ENCODE assay signal across 30 cellular contexts in the genomic region with DNA sequence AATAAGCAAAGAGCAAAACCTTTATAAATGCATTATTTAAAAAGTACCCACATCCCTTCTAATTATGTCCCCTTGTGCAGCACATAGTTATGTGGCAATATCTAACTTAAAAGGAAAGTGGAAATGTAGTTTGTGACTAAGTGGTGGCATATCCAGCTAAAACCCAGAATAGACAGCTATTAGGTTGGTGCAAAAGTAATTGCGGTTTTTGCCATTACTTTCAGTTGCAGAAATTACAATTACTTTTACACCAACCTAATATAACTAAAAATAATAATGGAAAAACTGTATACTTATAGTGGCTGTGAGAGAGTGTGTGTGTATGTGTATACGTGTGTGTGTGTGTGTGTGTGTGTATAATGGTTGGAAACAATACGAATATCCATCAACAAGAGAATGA.
A peak's percentile ranks its signal among the peaks of the same experiment; 100 is the strongest.
DNase-seq lines count a peak whose midpoint lies in the region; ATAC-seq, FAIRE-seq and TF ChIP-seq lines count a peak whose summit lies in the region.
"Had no signal": no experiment of that assay in that cellular context is flagged by ENCODE, and none has a peak within 500 bp of the region (broad histone marks: within the 10 kb centered on the region; RNA-seq: fewer than 3 reads in every experiment).

No MANE protein-coding gene starts in this region.

- CTCF ChIA-PET in HepG2 (lab: Yijun Ruan, JAX; ENCODE audit: low intra/inter-chr PET ratio, low total read pairs), result no interaction called here
- CTCF ChIA-PET in HEK293T (lab: Yijun Ruan, JAX), result no interaction called here

- POLR2A ChIA-PET in HepG2 (lab: Yijun Ruan, JAX), result no interaction called here
- POLR2A ChIA-PET in HEK293T (lab: Yijun Ruan, JAX), result no interaction called here

- no peak overlapping the region for H3K9ac ChIP-seq in HepG2 (ENCODE audit: insufficient read depth, low read depth, low read length)
- H3K9ac ChIP-seq: BLaER1; BLaER1 treated with 17β-estradiol and CSF1 and Interleukin-3, amounts not matched to agents 10 nM and 100 nM had no signal

- TF ChIP-seq RAD21 in HepG2 (CRISPR knock-in tag; IDR thresholded peaks at IDR 0.05), result no peak

- H3K36me3 ChIP-seq in HepG2 (replicated peaks in 1 of 2; ENCODE audit: control insufficient read depth in 1 of 2, insufficient read depth in 2 of 2, low read length in 2 of 2), result no peaks in the 10 kb centered on the region
- H3K36me3 ChIP-seq in right lobe of liver, result no peaks in the 10 kb centered on the region
- H3K36me3 ChIP-seq: BE2C; BLaER1; BLaER1 treated with 17β-estradiol and CSF1 and Interleukin-3, amounts not matched to agents 10 nM and 100 nM had no signal

- in situ Hi-C loops in HepG2 (cut with HindIII; ENCODE audit: extremely low pct_ligation_motif_present, low pct_unique_long_range_greater_than_20kb), result no loop called here

- no peaks in the 10 kb centered on the region for H3K27me3 ChIP-seq in HepG2 (ENCODE audit: control insufficient read depth in 1 of 2, insufficient read depth in 2 of 2, low read length in 2 of 2)
- no peaks in the 10 kb centered on the region for H3K27me3 ChIP-seq in right lobe of liver
- H3K27me3 ChIP-seq: BE2C; BLaER1; BLaER1 treated with 17β-estradiol and CSF1 and Interleukin-3, amounts not matched to agents 10 nM and 100 nM had no signal

- H3K27ac ChIP-seq in HepG2 (ENCODE audit: extremely low read length, insufficient read depth, low read length) (no peak overlapping the region), right lobe of liver (no peak overlapping the region)
- H3K27ac ChIP-seq: 22Rv1; A549; BLaER1; BLaER1 treated with 17β-estradiol and CSF1 and Interleukin-3, amounts not matched to agents 10 nM and 100 nM; C4-2B had no signal

- no peak overlapping the region for H3K4me2 ChIP-seq in HepG2 (ENCODE audit: low read depth, low read length)
- H3K4me2 ChIP-seq: A549; BLaER1; BLaER1 treated with 17β-estradiol and CSF1 and Interleukin-3, amounts not matched to agents 10 nM and 100 nM had no signal

- ATAC-seq in HepG2 (no peak), right lobe of liver (no peak)
- ATAC-seq: A549; CD8-positive, alpha-beta T cell had no signal

- no peak for TF ChIP-seq POLR2A in HepG2 (IDR thresholded peaks at IDR 0.05; ENCODE audit: insufficient read depth in 1 of 2, low read depth in 2 of 2, low read length in 2 of 2)
- no peak for TF ChIP-seq POLR2A in right lobe of liver (IDR thresholded peaks at IDR 0.05)

- H3K4me3 ChIP-seq in HepG2 (replicated peaks in 1 of 3; ENCODE audit: insufficient read depth in 1 of 3, low read depth in 2 of 3, low read length in 3 of 3), result no peak overlapping the region
- no peak overlapping the region for H3K4me3 ChIP-seq in right lobe of liver
- H3K4me3 ChIP-seq: A549; BLaER1; BLaER1 treated with 17β-estradiol and CSF1 and Interleukin-3, amounts not matched to agents 10 nM and 100 nM had no signal

- H3K9me3 ChIP-seq in HepG2 (ENCODE audit: low read length) (no peaks in the 10 kb centered on the region), right lobe of liver (no peaks in the 10 kb centered on the region)
- H3K9me3 ChIP-seq: A549; BE2C; BLaER1; BLaER1 treated with 17β-estradiol and CSF1 and Interleukin-3, amounts not matched to agents 10 nM and 100 nM; Caco-2 had no signal

- TF ChIP-seq CTCF in HepG2 (CRISPR knock-in tag; IDR thresholded peaks at IDR 0.05) (no peak), right lobe of liver (IDR thresholded peaks at IDR 0.05) (no peak)

- DNase-seq in HepG2 (ENCODE audit: low spot score) (no peak), right lobe of liver (no peak), HEK293T (ENCODE audit: extremely low spot score) (no peak), SW 1271 (lab: John Stamatoyannopoulos, UW) (no peak)
- DNase-seq: 8988T; ACHN; AML-193; BE2C; C1 segment of cervical spinal cord; Caco-2; Calu3; CD4-positive, alpha-beta memory T cell; CD4-positive, alpha-beta T cell; CD4-positive, CD25-positive, alpha-beta regulatory T cell; CD8-positive, alpha-beta memory T cell; CD8-positive, alpha-beta T cell; COR-L47; DMS 273 treated with DMSO at 0.1 percent for 48 hours; DMS153; DMS53; DMS79; DMS79 treated with DMSO at 0.1 percent for 48 hours; DND-41; EL had no signal

- no TSS peak for BruUV-seq in HepG2 (replicated peaks; lab: Mats Ljungman, UMichigan)

- intact Hi-C loops in HepG2 (cut with micrococcal nuclease; ENCODE audit: unreplicated experiment), result no loop called here
- intact Hi-C loops in right lobe of liver (cut with DNase I), result no loop called here

- no peaks in the 10 kb centered on the region for H3K4me1 ChIP-seq in HepG2 (ENCODE audit: insufficient read depth, low read length)
- H3K4me1 ChIP-seq in right lobe of liver, result no peaks in the 10 kb centered on the region
- H3K4me1 ChIP-seq: A549, BE2C, Caco-2 had no signal

- no peak for TF ChIP-seq EP300 in HepG2 (IDR thresholded peaks at IDR 0.05; ENCODE audit: low read depth in 2 of 2, low read length in 2 of 2)
- no peak for TF ChIP-seq EP300 in HepG2 (CRISPR knock-in tag; IDR thresholded peaks at IDR 0.05; ENCODE audit: borderline replicate concordance)

- no peak overlapping the region for H2AFZ ChIP-seq in HepG2 (ENCODE audit: low read length)

- no peaks in the 10 kb centered on the region for H4K20me1 ChIP-seq in HepG2 (ENCODE audit: insufficient read depth, low read length)
- H4K20me1 ChIP-seq: BLaER1; BLaER1 treated with 17β-estradiol and CSF1 and Interleukin-3, amounts not matched to agents 10 nM and 100 nM had no signal

- FAIRE-seq in HepG2 (lab: Jason Lieb, UNC), result no peak
- FAIRE-seq: A549, D721Med had no signal

- 0% methylated on average over 3 of the region's 3 CpGs for WGBS in HepG2 (ENCODE audit: low lambda C conversion rate)
- WGBS in right lobe of liver (ENCODE audit: insufficient coverage, low coverage, low lambda C conversion rate, missing lambda C conversion rate), result 65% methylated on average over 3 of the region's 3 CpGs

- H3K79me2 ChIP-seq in HepG2 (ENCODE audit: insufficient read depth, low read length), result no peaks in the 10 kb centered on the region

TF ChIP-seq in HEK293T, 16 proteins besides CTCF, POLR2A, EP300 and RAD21:
- no peak for TF ChIP-seq FOXM1 (IDR thresholded peaks at IDR 0.05; ENCODE audit: borderline replicate concordance)
- TF ChIP-seq ELF4 (IDR thresholded peaks at IDR 0.05), result peak; percentile 58; the same call in 1 of the 2 replicates
